In genomic region chr10:116241025-116241424, GRCh38 we compare ENCODE assay signal across 29 cellular contexts. TPM values are rescaled to one million over a fixed set of nuclear protein-coding genes. Genes with fewer than 3 reads are reported as not detected.
"Had no signal": no experiment of that assay in that cellular context is flagged by ENCODE, and none has a peak within 500 bp of the region (broad histone marks: within the 10 kb centered on the region; RNA-seq: fewer than 3 reads in every experiment).

No MANE protein-coding gene starts in this region.

- ATAC-seq: activated CD8-positive, alpha-beta memory T cell treated with anti-CD3 and anti-CD28 coated beads, Interleukin-2, amount 10 ng/mL, durations not matched to agents 7 days and 5 days; body of pancreas; Panc1 had no signal

- H3K27ac ChIP-seq: body of pancreas, breast epithelium, KMS-11, WERI-Rb-1 had no signal

- H3K4me3 ChIP-seq: body of pancreas, breast epithelium had no signal

- H3K27me3 ChIP-seq: body of pancreas, breast epithelium had no signal

- DNase-seq: activated CD4-positive, alpha-beta memory T cell treated with anti-CD3 and anti-CD28 coated beads, Interleukin-2, amount 10 ng/mL, durations not matched to agents 7 days and 5 days; activated CD4-positive, alpha-beta T cell treated with anti-CD3 and anti-CD28 coated beads for 1 hour; activated CD4-positive, alpha-beta T cell treated with anti-CD3 and anti-CD28 coated beads for 48 hours; activated CD4-positive, CD25-positive, alpha-beta regulatory T cell; activated CD8-positive, alpha-beta memory T cell treated with anti-CD3 and anti-CD28 coated beads for 24 hours; activated CD8-positive, alpha-beta memory T cell treated with anti-CD3 and anti-CD28 coated beads, Interleukin-2, amount 10 ng/mL, durations not matched to agents 7 days and 5 days; activated CD8-positive, alpha-beta memory T cell treated with anti-CD3 and anti-CD28 coated beads, Interleukin-2, amount 50 U/mL, for 48 hours; activated effector memory CD4-positive, alpha-beta T cell treated with Interleukin-2 at 50 U/mL for 16 hours; activated naive CD4-positive, alpha-beta T cell treated with anti-CD3 and anti-CD28 coated beads, Interleukin-2, amount 10 ng/mL, durations not matched to agents 7 days and 5 days; activated T-cell treated with anti-CD3 and anti-CD28 coated beads, Interleukin-2, amount 50 U/mL, for 48 hours; amygdala; body of pancreas; caudate nucleus; cerebellar nuclear complex; MM.1S; MV-4-11; NCI-H1092; NCI-H1436 treated with DMSO at 0.1 percent for 48 hours; NCI-H1694 treated with DMSO at 0.1 percent for 48 hours; NCI-H2029; NCI-H345; NCI-H524 treated with DMSO at 0.1 percent for 48 hours; T1000; WERI-Rb-1 had no signal

- H3K9me3 ChIP-seq: body of pancreas, breast epithelium had no signal

- H3K36me3 ChIP-seq: breast epithelium, WERI-Rb-1 had no signal

- H3K4me1 ChIP-seq: body of pancreas, breast epithelium had no signal

RNA-seq across cellular contexts. Expression of gene GFRA1, which starts 32.0 kb away (rescaled TPM):
- total RNA-seq: activated CD4-positive, alpha-beta memory T cell treated with anti-CD3 and anti-CD28 coated beads, Interleukin-2, amount 10 ng/mL, durations not matched to agents 7 days and 5 days; activated CD8-positive, alpha-beta memory T cell treated with anti-CD3 and anti-CD28 coated beads, Interleukin-2, amount 10 ng/mL, durations not matched to agents 7 days and 5 days; T-helper 1 cell treated with Interleukin-12 subunit alpha and Interleukin-12 subunit beta and Interleukin-4 antibody, amounts not matched to agents 30 ng/mL and 1 ng/mL, for 36 hours; T-helper 2 cell treated with Interferon-gamma antibody and Interleukin-4, amounts not matched to agents 100 ng/mL and 5 ng/mL, for 36 hours had no signal
